ENCODE assay signal across 34 cellular contexts in genomic region chr2:96661324-96661723, GRCh38. TPM values are rescaled to one million over a fixed set of nuclear protein-coding genes. Genes with fewer than 3 reads are reported as not detected.
"Had no signal": no experiment of that assay in that cellular context is flagged by ENCODE, and none has a peak within 500 bp of the region (broad histone marks: within the 10 kb centered on the region; RNA-seq: fewer than 3 reads in every experiment).

No MANE protein-coding gene starts in this region.

- H3K9ac ChIP-seq: KMS-11, SK-N-SH had no signal

- H3K36me3 ChIP-seq: ascending aorta, Peyer's patch, SJSA1 had no signal

- H3K27ac Mint-ChIP-seq: activated CD4-positive, alpha-beta T cell treated with anti-CD3 and anti-CD28 coated beads, Interleukin-2, amount 10 ng/mL, durations not matched to agents 24 days and 14 days; activated CD8-positive, alpha-beta T cell treated with anti-CD3 and anti-CD28 coated beads for 36 hours; activated naive CD4-positive, alpha-beta T cell treated with anti-CD3 and anti-CD28 coated beads, Interleukin-2, amount 50 U/mL, for 24 hours; activated naive CD8-positive, alpha-beta T cell treated with anti-CD3 and anti-CD28 coated beads, Interleukin-2, amount 10 ng/mL, durations not matched to agents 7 days and 5 days; activated T-cell treated with anti-CD3 and anti-CD28 coated beads, Interleukin-2, amount 50 U/mL, for 72 hours; activated T-helper 17 cell treated with anti-CD3 and anti-CD28 coated beads, Interleukin-2, amount 50 U/mL, for 72 hours; T-helper 1 cell treated with Interleukin-12 subunit alpha and Interleukin-12 subunit beta and Interleukin-4 antibody, amounts not matched to agents 30 μg/mL and 1 μg/mL, for 36 hours; T-helper 2 cell treated with Interferon-gamma antibody and Interleukin-4, amounts not matched to agents 5 μg/mL and 100 μg/mL, for 36 hours had no signal

- H3K9me3 ChIP-seq: ascending aorta, Peyer's patch, SJSA1, SK-N-SH had no signal

- ATAC-seq: activated CD8-positive, alpha-beta T cell treated with anti-CD3 and anti-CD28 coated beads for 36 hours; activated T-cell treated with anti-CD3 and anti-CD28 coated beads, Interleukin-2, amount 50 U/mL, for 72 hours; activated T-helper 17 cell treated with anti-CD3 and anti-CD28 coated beads, Interleukin-2, amount 50 U/mL, for 72 hours; PC-3 had no signal

- H3K4me2 ChIP-seq: KMS-11, SK-N-SH had no signal

- H3K27ac ChIP-seq: ascending aorta, KMS-11, Peyer's patch, SJSA1 had no signal

- DNase-seq: activated CD4-positive, alpha-beta T cell treated with anti-CD3 and anti-CD28 coated beads, Interleukin-2, amount 10 ng/mL, durations not matched to agents 24 days and 14 days; activated CD4-positive, alpha-beta T cell treated with anti-CD3 and anti-CD28 coated beads, Interleukin-2, amount 50 U/mL, for 4 hours; activated CD8-positive, alpha-beta T cell treated with anti-CD3 and anti-CD28 coated beads for 36 hours; activated effector memory CD4-positive, alpha-beta T cell treated with anti-CD3 and anti-CD28 coated beads, Interleukin-2, amount 50 U/mL, for 16 hours; activated naive CD4-positive, alpha-beta T cell; activated naive CD8-positive, alpha-beta T cell treated with anti-CD3 and anti-CD28 coated beads, Interleukin-2, amount 10 ng/mL, durations not matched to agents 7 days and 5 days; activated T-cell treated with anti-CD3 and anti-CD28 coated beads, Interleukin-2, amount 50 U/mL, for 1 hour; activated T-cell treated with anti-CD3 and anti-CD28 coated beads, Interleukin-2, amount 50 U/mL, for 72 hours; amygdala; MM.1S; MV-4-11; NCI-H1092; NCI-H1436 treated with DMSO at 0.1 percent for 48 hours; NCI-H1694 treated with DMSO at 0.1 percent for 48 hours; NCI-H2029; NCI-H345; NCI-H524 treated with DMSO at 0.1 percent for 48 hours; NK-92 treated with Interleukin-12 subunit alpha and Interleukin-12 subunit beta, amount 100 ng/mL, for 24 hours; PC-3; Peyer's patch; RPMI8226; SHP77 treated with DMSO at 0.1 percent for 48 hours; SK-N-SH had no signal

- H3K4me3 ChIP-seq: ascending aorta, Peyer's patch, SJSA1 had no signal

- H3K36me3 Mint-ChIP-seq: activated naive CD4-positive, alpha-beta T cell treated with anti-CD3 and anti-CD28 coated beads, Interleukin-2, amount 50 U/mL, for 24 hours; activated naive CD8-positive, alpha-beta T cell treated with anti-CD3 and anti-CD28 coated beads, Interleukin-2, amount 10 ng/mL, durations not matched to agents 7 days and 5 days had no signal

- H3K27me3 Mint-ChIP-seq: activated CD8-positive, alpha-beta T cell treated with anti-CD3 and anti-CD28 coated beads for 36 hours; activated naive CD4-positive, alpha-beta T cell treated with anti-CD3 and anti-CD28 coated beads, Interleukin-2, amount 50 U/mL, for 24 hours had no signal

- FAIRE-seq: TTC549 had no signal

- H3K4me1 ChIP-seq: Peyer's patch had no signal

- H3K4me3 Mint-ChIP-seq: activated CD4-positive, alpha-beta T cell treated with anti-CD3 and anti-CD28 coated beads, Interleukin-2, amount 10 ng/mL, durations not matched to agents 24 days and 14 days; activated CD8-positive, alpha-beta T cell treated with anti-CD3 and anti-CD28 coated beads for 36 hours; activated naive CD4-positive, alpha-beta T cell treated with anti-CD3 and anti-CD28 coated beads, Interleukin-2, amount 50 U/mL, for 24 hours; activated naive CD8-positive, alpha-beta T cell treated with anti-CD3 and anti-CD28 coated beads, Interleukin-2, amount 10 ng/mL, durations not matched to agents 7 days and 5 days; activated T-cell treated with anti-CD3 and anti-CD28 coated beads, Interleukin-2, amount 50 U/mL, for 72 hours; activated T-helper 17 cell treated with anti-CD3 and anti-CD28 coated beads, Interleukin-2, amount 50 U/mL, for 72 hours; T-helper 1 cell treated with Interleukin-12 subunit alpha and Interleukin-12 subunit beta and Interleukin-4 antibody, amounts not matched to agents 30 μg/mL and 1 μg/mL, for 36 hours; T-helper 2 cell treated with Interferon-gamma antibody and Interleukin-4, amounts not matched to agents 5 μg/mL and 100 μg/mL, for 36 hours had no signal

- H3K27me3 ChIP-seq: ascending aorta, Peyer's patch, SJSA1 had no signal

- H3K9me3 Mint-ChIP-seq: activated CD4-positive, alpha-beta T cell treated with anti-CD3 and anti-CD28 coated beads, Interleukin-2, amount 10 ng/mL, durations not matched to agents 24 days and 14 days; activated naive CD4-positive, alpha-beta T cell treated with anti-CD3 and anti-CD28 coated beads, Interleukin-2, amount 50 U/mL, for 24 hours; activated naive CD8-positive, alpha-beta T cell treated with anti-CD3 and anti-CD28 coated beads, Interleukin-2, amount 10 ng/mL, durations not matched to agents 7 days and 5 days; activated T-cell treated with anti-CD3 and anti-CD28 coated beads, Interleukin-2, amount 50 U/mL, for 72 hours; activated T-helper 17 cell treated with anti-CD3 and anti-CD28 coated beads, Interleukin-2, amount 50 U/mL, for 72 hours; T-helper 1 cell treated with Interleukin-12 subunit alpha and Interleukin-12 subunit beta and Interleukin-4 antibody, amounts not matched to agents 30 μg/mL and 1 μg/mL, for 36 hours; T-helper 2 cell treated with Interferon-gamma antibody and Interleukin-4, amounts not matched to agents 5 μg/mL and 100 μg/mL, for 36 hours had no signal

- H3K4me1 Mint-ChIP-seq: activated CD4-positive, alpha-beta T cell treated with anti-CD3 and anti-CD28 coated beads, Interleukin-2, amount 10 ng/mL, durations not matched to agents 24 days and 14 days; activated naive CD4-positive, alpha-beta T cell treated with anti-CD3 and anti-CD28 coated beads, Interleukin-2, amount 50 U/mL, for 24 hours; activated naive CD8-positive, alpha-beta T cell treated with anti-CD3 and anti-CD28 coated beads, Interleukin-2, amount 10 ng/mL, durations not matched to agents 7 days and 5 days; activated T-helper 17 cell treated with anti-CD3 and anti-CD28 coated beads, Interleukin-2, amount 50 U/mL, for 72 hours had no signal

RNA-seq across cellular contexts. Expression of gene FER1L5, which starts 18.8 kb away (rescaled TPM):
- total RNA-seq: activated CD4-positive, alpha-beta T cell treated with anti-CD3 and anti-CD28 coated beads, Interleukin-2, amount 10 ng/mL, durations not matched to agents 24 days and 14 days; activated CD8-positive, alpha-beta memory T cell treated with anti-CD3 and anti-CD28 coated beads for 36 hours; activated CD8-positive, alpha-beta T cell treated with anti-CD3 and anti-CD28 coated beads for 36 hours; activated naive CD8-positive, alpha-beta T cell treated with anti-CD3 and anti-CD28 coated beads, Interleukin-2, amount 10 ng/mL, durations not matched to agents 7 days and 5 days; activated T-cell treated with anti-CD3 and anti-CD28 coated beads, Interleukin-2, amount 50 U/mL, for 72 hours; activated T-helper 17 cell treated with anti-CD3 and anti-CD28 coated beads, Interleukin-2, amount 50 U/mL, for 72 hours; ascending aorta; LHCN-M2; NCI-H460; PC-3; Peyer's patch; SJSA1 had no signal
